In genomic region chr17:2401426-2402221, GRCh38 we compare ENCODE assay signal across 8 cellular contexts. TPM values are rescaled to one million over a fixed set of nuclear protein-coding genes. Genes with fewer than 3 reads are reported as not detected.
A peak's percentile ranks its signal among the peaks of the same experiment; 100 is the strongest.
DNase-seq lines count a peak whose midpoint lies in the region; ATAC-seq, FAIRE-seq and TF ChIP-seq lines count a peak whose summit lies in the region.

No MANE protein-coding gene starts in this region.

- ATAC-seq in A549 (peak; percentile 23 to 64), GM18870 (IDR thresholded peaks at IDR 0.05; ENCODE audit: unreplicated experiment) (peak; percentile 44), HG03135 (IDR thresholded peaks at IDR 0.05; ENCODE audit: unreplicated experiment) (peak; percentile 52), WTC11 (peak; percentile 36)

- no peaks in the 10 kb centered on the region for H3K9me3 ChIP-seq in A549

- peaks cover 25% of the 10 kb centered on the region for H3K4me1 Mint-ChIP-seq in WTC11

- H3K4me3 ChIP-seq in A549, result peak overlapping the region; percentile 99
- peak overlapping the region; percentile 56 to 59 for H3K4me3 ChIP-seq in cardiac fibroblast (replicated peaks in 1 of 2; ENCODE audit: low read depth in 2 of 2, low read length in 2 of 2)
- peak overlapping the region; percentile 78 to 98 (median 88) for H3K4me3 ChIP-seq in skin epidermis

- peak; percentile 98 to 100 for DNase-seq in A549 (ENCODE audit: low read depth in 1 of 2, low spot score in 1 of 2)
- DNase-seq in NCI-H2227 (lab: John Stamatoyannopoulos, UW; ENCODE audit: unreplicated experiment), result peak; percentile 97
- DNase-seq in WTC11 (ENCODE audit: low spot score), result peak; percentile 100
- peak; percentile 100 for DNase-seq in cardiac fibroblast (ENCODE audit: low read depth in 2 of 2)
- DNase-seq in iPS-NIHi11 (ENCODE audit: low spot score), result peak; percentile 95

- H3K27ac ChIP-seq in A549, result peak overlapping the region; percentile 95 to 97
- peak overlapping the region; percentile 77 to 100 (median 97) for H3K27ac ChIP-seq in skin epidermis

- peak overlapping the region; percentile 99 for H3K4me2 ChIP-seq in A549

- TF ChIP-seq POLR2A in A549 (IDR thresholded peaks at IDR 0.05; ENCODE audit: low read length), result no peak

- WGBS in A549 (ENCODE audit: missing lambda C conversion rate), result under 1% methylated on average over 40 of the region's 72 CpGs

- H3K27ac Mint-ChIP-seq in WTC11, result peak overlapping the region; percentile 100

- peak overlapping the region; percentile 89 for H3K4me3 Mint-ChIP-seq in WTC11

- no peak for TF ChIP-seq CTCF in A549 (IDR thresholded peaks at IDR 0.05)
- no peak for TF ChIP-seq CTCF in WTC11 (IDR thresholded peaks at IDR 0.05)
- TF ChIP-seq CTCF in cardiac fibroblast (IDR thresholded peaks at IDR 0.05; ENCODE audit: low read depth, low read length), result no peak

- CTCF ChIA-PET in A549 (lab: Yijun Ruan, JAX), result interaction anchor here (0.6 to 28.1 kb wide), 5 partner anchors 10 to 74 kb away, joined by 3 to 1099 read pairs (median 7); no protein-coding TSS in a partner anchor
- CTCF ChIA-PET in WTC11 (lab: Charles Lee), result interaction anchor here (0.8 to 7.0 kb wide), 9 partner anchors 9 to 753 kb away, joined by 3 to 60 read pairs (median 4); partner anchors contain the start of gene SGSM2

- peak; percentile 98 for FAIRE-seq in A549 (lab: Jason Lieb, UNC)

- no peak for TF ChIP-seq RAD21 in A549 (conservative IDR thresholded peaks at IDR 0.05 in 1 of 2, IDR thresholded peaks at IDR 0.05 in 1 of 2)

- POLR2A ChIA-PET in A549 (lab: Yijun Ruan, JAX), result interaction anchor here (0.6 to 2.6 kb wide), 7 partner anchors 9 to 192 kb away, joined by 3 to 51 read pairs (median 9); partner anchors contain the start of genes PAFAH1B1, SGSM2 and TSR1
- POLR2A ChIA-PET in WTC11 (lab: Charles Lee), result interaction anchor here (0.6 to 1.9 kb wide), 6 partner anchors 9 to 115 kb away, joined by 3 to 13 read pairs (median 4); no protein-coding TSS in a partner anchor

- H3K9me3 Mint-ChIP-seq in WTC11, result no peaks in the 10 kb centered on the region

- no peak for TF ChIP-seq EP300 in A549 (IDR thresholded peaks at IDR 0.05)

- 0 out of 2 replicates have a peak, but pooled peaks cover 5% of the 10 kb centered on the region for H3K27me3 Mint-ChIP-seq in WTC11 (ENCODE audit: low read depth)

- peaks cover 60% of the 10 kb centered on the region for H3K4me1 ChIP-seq in A549

- H3K36me3 Mint-ChIP-seq in WTC11, result no peaks in the 10 kb centered on the region

TF ChIP-seq in A549, 52 proteins besides CTCF, POLR2A, EP300 and RAD21 (continues in another document):
- TF ChIP-seq, protein P1, sequence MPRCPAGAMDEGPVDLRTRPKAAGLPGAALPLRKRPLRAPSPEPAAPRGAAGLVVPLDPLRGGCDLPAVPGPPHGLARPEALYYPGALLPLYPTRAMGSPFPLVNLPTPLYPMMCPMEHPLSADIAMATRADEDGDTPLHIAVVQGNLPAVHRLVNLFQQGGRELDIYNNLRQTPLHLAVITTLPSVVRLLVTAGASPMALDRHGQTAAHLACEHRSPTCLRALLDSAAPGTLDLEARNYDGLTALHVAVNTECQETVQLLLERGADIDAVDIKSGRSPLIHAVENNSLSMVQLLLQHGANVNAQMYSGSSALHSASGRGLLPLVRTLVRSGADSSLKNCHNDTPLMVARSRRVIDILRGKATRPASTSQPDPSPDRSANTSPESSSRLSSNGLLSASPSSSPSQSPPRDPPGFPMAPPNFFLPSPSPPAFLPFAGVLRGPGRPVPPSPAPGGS (IDR thresholded peaks at IDR 0.05), result no peak
- TF ChIP-seq PBX3 (IDR thresholded peaks at IDR 0.05) (peak; percentile 73), RCOR1 (IDR thresholded peaks at IDR 0.05; ENCODE audit: low read depth, low read length) (no peak), NPAS2 (CRISPR knock-in tag; IDR thresholded peaks at IDR 0.05; ENCODE audit: borderline replicate concordance) (no peak), NR3C1 (IDR thresholded peaks at IDR 0.05) (no peak), TFCP2L1 (CRISPR knock-in tag; IDR thresholded peaks at IDR 0.05) (no peak), ZNF302 (CRISPR knock-in tag; IDR thresholded peaks at IDR 0.05) (no peak)

TF ChIP-seq in WTC11, 78 proteins besides CTCF, POLR2A, EP300 and RAD21 (continues in another document):
- TF ChIP-seq, protein P2, sequence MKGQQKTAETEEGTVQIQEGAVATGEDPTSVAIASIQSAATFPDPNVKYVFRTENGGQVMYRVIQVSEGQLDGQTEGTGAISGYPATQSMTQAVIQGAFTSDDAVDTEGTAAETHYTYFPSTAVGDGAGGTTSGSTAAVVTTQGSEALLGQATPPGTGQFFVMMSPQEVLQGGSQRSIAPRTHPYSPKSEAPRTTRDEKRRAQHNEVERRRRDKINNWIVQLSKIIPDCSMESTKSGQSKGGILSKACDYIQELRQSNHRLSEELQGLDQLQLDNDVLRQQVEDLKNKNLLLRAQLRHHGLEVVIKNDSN (CRISPR knock-in tag; IDR thresholded peaks at IDR 0.05), result 0 out of 2 replicates have a peak, but pooled peaks have one; percentile 15
- peak; percentile 98 for TF ChIP-seq PRDM15 (CRISPR knock-in tag; IDR thresholded peaks at IDR 0.05)
- TF ChIP-seq, protein P3, sequence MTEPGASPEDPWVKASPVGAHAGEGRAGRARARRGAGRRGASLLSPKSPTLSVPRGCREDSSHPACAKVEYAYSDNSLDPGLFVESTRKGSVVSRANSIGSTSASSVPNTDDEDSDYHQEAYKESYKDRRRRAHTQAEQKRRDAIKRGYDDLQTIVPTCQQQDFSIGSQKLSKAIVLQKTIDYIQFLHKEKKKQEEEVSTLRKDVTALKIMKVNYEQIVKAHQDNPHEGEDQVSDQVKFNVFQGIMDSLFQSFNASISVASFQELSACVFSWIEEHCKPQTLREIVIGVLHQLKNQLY (CRISPR knock-in tag; IDR thresholded peaks at IDR 0.05), result no peak
- TF ChIP-seq EMX1 (CRISPR knock-in tag; IDR thresholded peaks at IDR 0.05), result no peak
- no peak for TF ChIP-seq IRF2 (CRISPR knock-in tag; IDR thresholded peaks at IDR 0.05; ENCODE audit: borderline replicate concordance, low read depth)
- TF ChIP-seq TEAD1 (CRISPR knock-in tag; IDR thresholded peaks at IDR 0.05), result peak; percentile 57; the same call in 1 of the 2 replicates
- TF ChIP-seq ETV6 (CRISPR knock-in tag; IDR thresholded peaks at IDR 0.05), result peak; percentile 50; the same call in 1 of the 2 replicates
- peak; percentile 76 for TF ChIP-seq NFYB (CRISPR knock-in tag; conservative IDR thresholded peaks at IDR 0.05; ENCODE audit: low read depth)
- TF ChIP-seq NFE2L1 (CRISPR knock-in tag; IDR thresholded peaks at IDR 0.05), result peak; percentile 47; the same call in 1 of the 2 replicates
- peak; percentile 88; the same call in 1 of the 2 replicates for TF ChIP-seq SP1 (CRISPR knock-in tag; conservative IDR thresholded peaks at IDR 0.05)

RNA-seq across cellular contexts. Expression of gene MNT, which starts 0.8 kb away (rescaled TPM):
- 4.5 and 5.7 TPM in 2 replicates for polyA plus RNA-seq in A549 (2011; rRNA removed)
- 10.5 and 12.2 TPM in 2 replicates for polyA plus RNA-seq in A549 (2012; cell fraction: cytosol; rRNA removed)
- polyA plus RNA-seq in A549 (2012; cell fraction: nucleus; rRNA removed), result 54.0 and 59.8 TPM in 2 replicates
- polyA plus RNA-seq in A549 (2017; fragmentation: RNase III; extraction: RNeasy Plus Mini Kit Qiagen cat#74134 plus additional on column Dnase treatment), result 22.7 to 30.8 TPM (median 25.9 TPM) in 3 replicates
- 3.8 and 4.9 TPM in 2 replicates for polyA minus RNA-seq in A549 (2011; rRNA and poly(A)+ RNA removed)
- 18.3 to 21.6 TPM (median 18.4 TPM) in 3 replicates for total RNA-seq in WTC11 (2021)

Comparison
In these comparisons a context has a peak if more than half of its experiments do, and no peak if none do; other contexts are left out.
1. Peak in every context shown above with its lines: DNase-seq, ATAC-seq, H3K4me3 ChIP-seq and H3K27ac ChIP-seq.